ENCODE assay signal across 13 cellular contexts in the genomic region with DNA sequence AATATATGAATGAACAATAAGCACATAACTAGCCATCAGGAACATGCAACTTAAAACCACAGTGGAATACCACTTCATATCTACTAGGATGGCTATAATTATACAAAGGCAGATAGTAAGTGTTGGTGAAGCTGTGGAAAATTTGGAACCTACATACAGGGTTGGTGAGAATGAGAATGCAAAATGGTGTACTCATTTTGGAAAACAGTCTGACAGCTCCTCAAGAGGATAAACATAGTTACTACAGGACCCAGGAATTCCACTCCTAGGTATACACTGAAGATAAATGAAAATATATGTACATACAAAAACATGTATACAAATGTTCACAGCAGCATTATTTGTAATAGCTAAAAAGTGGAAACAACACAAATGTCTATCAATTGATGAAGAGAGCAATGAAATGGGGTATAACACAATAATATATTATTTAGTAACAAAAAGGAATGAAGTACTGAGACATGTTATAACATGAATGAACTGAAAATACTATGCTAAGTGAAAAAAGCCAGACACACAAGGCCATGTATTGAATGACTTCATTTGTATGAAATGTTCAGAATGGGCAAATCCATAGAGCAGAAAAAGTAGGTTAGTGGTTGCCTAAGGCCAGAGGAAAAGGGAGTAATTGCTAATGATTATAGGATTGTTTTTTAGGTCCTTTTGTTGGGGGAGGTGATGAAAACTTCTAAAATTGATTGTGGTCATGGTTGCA. TPM values are rescaled to one million over a fixed set of nuclear protein-coding genes. Genes with fewer than 3 reads are reported as not detected.
DNase-seq lines count a peak whose midpoint lies in the region; ATAC-seq and TF ChIP-seq lines count a peak whose summit lies in the region.
"Had no signal": no experiment of that assay in that cellular context is flagged by ENCODE, and none has a peak within 500 bp of the region (broad histone marks: within the 10 kb centered on the region; RNA-seq: fewer than 3 reads in every experiment).

No MANE protein-coding gene starts in this region.

- H3K27me3 ChIP-seq in left lung, result no peaks in the 10 kb centered on the region

- H3K4me3 Mint-ChIP-seq in WTC11, result no peak overlapping the region
- H3K4me3 Mint-ChIP-seq in activated CD4-positive, alpha-beta memory T cell treated with anti-CD3 and anti-CD28 coated beads for 36 hours, result no peak overlapping the region
- H3K4me3 Mint-ChIP-seq: activated T-cell treated with anti-CD3 and anti-CD28 coated beads, Interleukin-2, amount 50 U/mL, for 4 hours had no signal

- no peak overlapping the region for H3K27ac ChIP-seq in left lung

- H3K36me3 Mint-ChIP-seq in WTC11, result no peaks in the 10 kb centered on the region
- H3K36me3 Mint-ChIP-seq in activated CD4-positive, alpha-beta memory T cell treated with anti-CD3 and anti-CD28 coated beads for 36 hours, result peaks cover 3% of the 10 kb centered on the region

- no peaks in the 10 kb centered on the region for H3K4me1 Mint-ChIP-seq in WTC11
- no peaks in the 10 kb centered on the region for H3K4me1 Mint-ChIP-seq in activated CD4-positive, alpha-beta memory T cell treated with anti-CD3 and anti-CD28 coated beads for 36 hours (ENCODE audit: low read depth)

- intact Hi-C loops in left lung (cut with DNase I), result no loop called here
- intact Hi-C loops in activated CD4-positive, alpha-beta memory T cell treated with anti-CD3 and anti-CD28 coated beads for 36 hours (cut with micrococcal nuclease), result no loop called here

- ATAC-seq in WTC11 (peak; percentile 65; the same call in 1 of the 2 replicates), left lung (peak; percentile 22), HG02973 (IDR thresholded peaks at IDR 0.05; ENCODE audit: unreplicated experiment) (no peak)
- ATAC-seq: activated T-cell treated with anti-CD3 and anti-CD28 coated beads, Interleukin-2, amount 50 U/mL, for 4 hours had no signal

- in situ Hi-C loops in KBM-7 (cut with MboI; ENCODE audit: low pct_unique_long_range_greater_than_20kb, low sequenced_read_pairs), result no loop called here

- DNase-seq in DMS114 treated with DMSO at 0.1 percent for 48 hours (lab: John Stamatoyannopoulos, UW; ENCODE audit: unreplicated experiment) (peak; percentile 3), KBM-7 (peak; percentile 27), WTC11 (ENCODE audit: low spot score) (no peak), left lung (no peak), T-helper 9 cell (no peak), NCI-H2081 (lab: John Stamatoyannopoulos, UW) (no peak)
- DNase-seq in activated CD4-positive, alpha-beta memory T cell treated with anti-CD3 and anti-CD28 coated beads for 36 hours, result no peak
- DNase-seq: activated T-cell treated with anti-CD3 and anti-CD28 coated beads, Interleukin-2, amount 50 U/mL, for 4 hours; effector CD4-positive, alpha-beta T cell; kidney; NCI-H1092 treated with DMSO at 0.1 percent for 48 hours; retina had no signal

- no peaks in the 10 kb centered on the region for H3K9me3 ChIP-seq in left lung

- H3K27ac Mint-ChIP-seq in WTC11, result no peak overlapping the region
- H3K27ac Mint-ChIP-seq in activated CD4-positive, alpha-beta memory T cell treated with anti-CD3 and anti-CD28 coated beads for 36 hours, result no peak overlapping the region

- no peak overlapping the region for H3K4me3 ChIP-seq in left lung

- H3K4me1 ChIP-seq in left lung, result no peaks in the 10 kb centered on the region

- POLR2A ChIA-PET in WTC11 (lab: Charles Lee), result no interaction called here
- POLR2A ChIA-PET in activated CD4-positive, alpha-beta memory T cell treated with anti-CD3 and anti-CD28 coated beads for 36 hours (lab: Charles Lee), result interaction anchor here (0.9 kb wide), 1 partner anchor 104 kb away, joined by 3 read pairs; no protein-coding TSS in a partner anchor

- H3K36me3 ChIP-seq in left lung, result peaks cover 0 to 67% of the 10 kb centered on the region in 2 donors

- no peaks in the 10 kb centered on the region for H3K9me3 Mint-ChIP-seq in WTC11
- H3K9me3 Mint-ChIP-seq in activated CD4-positive, alpha-beta memory T cell treated with anti-CD3 and anti-CD28 coated beads for 36 hours, result no peaks in the 10 kb centered on the region
- H3K9me3 Mint-ChIP-seq: activated T-cell treated with anti-CD3 and anti-CD28 coated beads, Interleukin-2, amount 50 U/mL, for 4 hours had no signal

- peak; percentile 14; the same call in 1 of the 2 replicates for TF ChIP-seq CTCF in WTC11 (IDR thresholded peaks at IDR 0.05)
- TF ChIP-seq CTCF in left lung (IDR thresholded peaks at IDR 0.05), result no peak

- H3K27me3 Mint-ChIP-seq in WTC11 (ENCODE audit: low read depth), result no peaks in the 10 kb centered on the region
- H3K27me3 Mint-ChIP-seq in activated CD4-positive, alpha-beta memory T cell treated with anti-CD3 and anti-CD28 coated beads for 36 hours, result no peaks in the 10 kb centered on the region

- CTCF ChIA-PET in WTC11 (lab: Charles Lee), result interaction anchor here (0.6 to 1.8 kb wide), 7 partner anchors 9 to 445 kb away, joined by 3 to 6 read pairs (median 3); no protein-coding TSS in a partner anchor
- CTCF ChIA-PET in activated CD4-positive, alpha-beta memory T cell treated with anti-CD3 and anti-CD28 coated beads for 36 hours (lab: Charles Lee), result interaction anchor here (0.6 to 1.6 kb wide), 2 partner anchors 12 to 752 kb away, joined by 3 to 5 read pairs; no protein-coding TSS in a partner anchor

TF ChIP-seq in WTC11, 78 proteins besides CTCF, POLR2A, EP300 and RAD21 (continues in another document):
- TF ChIP-seq SMAD4 (CRISPR knock-in tag; IDR thresholded peaks at IDR 0.05), result no peak
- no peak for TF ChIP-seq ZNF317 (CRISPR knock-in tag; IDR thresholded peaks at IDR 0.05; ENCODE audit: borderline replicate concordance, low read depth)
- TF ChIP-seq ZBTB43 (CRISPR knock-in tag; IDR thresholded peaks at IDR 0.05), result no peak
- no peak for TF ChIP-seq NR3C1 (CRISPR knock-in tag; conservative IDR thresholded peaks at IDR 0.05; ENCODE audit: low read depth)
- TF ChIP-seq ZNF232 (CRISPR knock-in tag; IDR thresholded peaks at IDR 0.05), result no peak
- TF ChIP-seq HMGA2 (CRISPR knock-in tag; IDR thresholded peaks at IDR 0.05), result no peak
- TF ChIP-seq AFF4 (CRISPR knock-in tag; IDR thresholded peaks at IDR 0.05; ENCODE audit: borderline replicate concordance), result no peak
- no peak for TF ChIP-seq MYBL2 (CRISPR knock-in tag; IDR thresholded peaks at IDR 0.05)
- TF ChIP-seq, protein P1, sequence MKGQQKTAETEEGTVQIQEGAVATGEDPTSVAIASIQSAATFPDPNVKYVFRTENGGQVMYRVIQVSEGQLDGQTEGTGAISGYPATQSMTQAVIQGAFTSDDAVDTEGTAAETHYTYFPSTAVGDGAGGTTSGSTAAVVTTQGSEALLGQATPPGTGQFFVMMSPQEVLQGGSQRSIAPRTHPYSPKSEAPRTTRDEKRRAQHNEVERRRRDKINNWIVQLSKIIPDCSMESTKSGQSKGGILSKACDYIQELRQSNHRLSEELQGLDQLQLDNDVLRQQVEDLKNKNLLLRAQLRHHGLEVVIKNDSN (CRISPR knock-in tag; IDR thresholded peaks at IDR 0.05), result no peak

RNA-seq across cellular contexts. Expression of gene CDK5RAP2, which starts 31.2 kb away (rescaled TPM):
- total RNA-seq in WTC11 (2021) (43.1 to 49.1 TPM (median 48.3 TPM) in 3 replicates), left lung (10 to 100 TPM; 40.5 to 53.4 TPM)
- 10 to 100 TPM; 75.3 to 75.9 TPM for total RNA-seq in activated CD4-positive, alpha-beta memory T cell treated with anti-CD3 and anti-CD28 coated beads for 36 hours

Comparison
In these comparisons a context has a peak if more than half of its experiments do, and no peak if none do; other contexts are left out.
1. DNase-seq: peak in DMS114 treated with DMSO at 0.1 percent for 48 hours (single experiment) and KBM-7 (single experiment); none in WTC11 (single experiment), left lung (0 of 2), T-helper 9 cell (single experiment), NCI-H2081 (0 of 2) and activated CD4-positive, alpha-beta memory T cell treated with anti-CD3 and anti-CD28 coated beads for 36 hours (single experiment).